1 cellular context compared by ENCODE assay signal in genomic region chr5:71586052-71586940, GRCh38.
TF ChIP-seq lines count a peak whose summit lies in the region.

No MANE protein-coding gene starts in this region.

TF ChIP-seq in K562, 482 proteins besides CTCF, POLR2A, EP300 and RAD21 (continued from another document and continues in another):
- TF ChIP-seq, protein P1, sequence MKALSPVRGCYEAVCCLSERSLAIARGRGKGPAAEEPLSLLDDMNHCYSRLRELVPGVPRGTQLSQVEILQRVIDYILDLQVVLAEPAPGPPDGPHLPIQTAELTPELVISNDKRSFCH (CRISPR knock-in tag; IDR thresholded peaks at IDR 0.05) = no peak
- TF ChIP-seq, protein P1 (tag; IDR thresholded peaks at IDR 0.05) = 0 out of 2 replicates have a peak, but pooled peaks have one; percentile 24
- no peak for TF ChIP-seq ILK (tag; IDR thresholded peaks at IDR 0.05; ENCODE audit: borderline replicate concordance, low read depth)
- no peak for TF ChIP-seq RFX7 (CRISPR knock-in tag; IDR thresholded peaks at IDR 0.05)
- no peak for TF ChIP-seq TCFL5 (CRISPR knock-in tag; conservative IDR thresholded peaks at IDR 0.05)
- TF ChIP-seq ZNF644 (tag; IDR thresholded peaks at IDR 0.05; ENCODE audit: low read depth) = no peak
- TF ChIP-seq ZNF124 (CRISPR knock-in tag; IDR thresholded peaks at IDR 0.05) = no peak
- peak; percentile 77 for TF ChIP-seq RBBP5 (IDR thresholded peaks at IDR 0.05; ENCODE audit: borderline replicate concordance, insufficient read depth, low read length, poor library complexity, severe bottlenecking)
- no peak for TF ChIP-seq KLF6 (CRISPR knock-in tag; IDR thresholded peaks at IDR 0.05; ENCODE audit: borderline replicate concordance)
- TF ChIP-seq SAFB (IDR thresholded peaks at IDR 0.05; ENCODE audit: borderline replicate concordance, low read depth, low read length) = no peak
- no peak for TF ChIP-seq ZBTB34 (CRISPR knock-in tag; IDR thresholded peaks at IDR 0.05)
- TF ChIP-seq CREB3 (tag; conservative IDR thresholded peaks at IDR 0.05; ENCODE audit: low read depth) = no peak
- TF ChIP-seq, protein P2, sequence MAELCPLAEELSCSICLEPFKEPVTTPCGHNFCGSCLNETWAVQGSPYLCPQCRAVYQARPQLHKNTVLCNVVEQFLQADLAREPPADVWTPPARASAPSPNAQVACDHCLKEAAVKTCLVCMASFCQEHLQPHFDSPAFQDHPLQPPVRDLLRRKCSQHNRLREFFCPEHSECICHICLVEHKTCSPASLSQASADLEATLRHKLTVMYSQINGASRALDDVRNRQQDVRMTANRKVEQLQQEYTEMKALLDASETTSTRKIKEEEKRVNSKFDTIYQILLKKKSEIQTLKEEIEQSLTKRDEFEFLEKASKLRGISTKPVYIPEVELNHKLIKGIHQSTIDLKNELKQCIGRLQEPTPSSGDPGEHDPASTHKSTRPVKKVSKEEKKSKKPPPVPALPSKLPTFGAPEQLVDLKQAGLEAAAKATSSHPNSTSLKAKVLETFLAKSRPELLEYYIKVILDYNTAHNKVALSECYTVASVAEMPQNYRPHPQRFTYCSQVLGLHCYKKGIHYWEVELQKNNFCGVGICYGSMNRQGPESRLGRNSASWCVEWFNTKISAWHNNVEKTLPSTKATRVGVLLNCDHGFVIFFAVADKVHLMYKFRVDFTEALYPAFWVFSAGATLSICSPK (IDR thresholded peaks at IDR 0.05; ENCODE audit: borderline replicate concordance) = no peak
- no peak for TF ChIP-seq ZNF311 (CRISPR knock-in tag; IDR thresholded peaks at IDR 0.05)
- no peak for TF ChIP-seq THAP12 (CRISPR knock-in tag; IDR thresholded peaks at IDR 0.05)
- no peak for TF ChIP-seq NBN (IDR thresholded peaks at IDR 0.05; ENCODE audit: low read depth)
- 0 out of 2 replicates have a peak, but pooled peaks have one; percentile 27 for TF ChIP-seq ZNF263 (CRISPR knock-in tag; IDR thresholded peaks at IDR 0.05; ENCODE audit: borderline replicate concordance)
- no peak for TF ChIP-seq SIRT6 (IDR thresholded peaks at IDR 0.05; ENCODE audit: low read depth, low read length)
- TF ChIP-seq AFF1 (IDR thresholded peaks at IDR 0.05; ENCODE audit: low read depth in 1 of 2, partially characterized antibody in 2 of 2) = no peak
- TF ChIP-seq ZNF77 (CRISPR knock-in tag; IDR thresholded peaks at IDR 0.05) = no peak
- TF ChIP-seq TCF3 (CRISPR knock-in tag; IDR thresholded peaks at IDR 0.05) = no peak
- TF ChIP-seq ZNF512 (tag; IDR thresholded peaks at IDR 0.05) = no peak
- no peak for TF ChIP-seq CAMTA2 (CRISPR knock-in tag; conservative IDR thresholded peaks at IDR 0.05)
- TF ChIP-seq ZFP36 (IDR thresholded peaks at IDR 0.05; ENCODE audit: low read depth, low read length, partially characterized antibody) = no peak
- no peak for TF ChIP-seq IFI16 (CRISPR knock-in tag; IDR thresholded peaks at IDR 0.05)
- TF ChIP-seq CC2D1A (IDR thresholded peaks at IDR 0.05) = peak; percentile 100
- TF ChIP-seq ZNF668 (CRISPR knock-in tag; IDR thresholded peaks at IDR 0.05) = 0 out of 2 replicates have a peak, but pooled peaks have one; percentile 9
- TF ChIP-seq YBX1 (IDR thresholded peaks at IDR 0.05) = no peak
- TF ChIP-seq SMAD3 (CRISPR knock-in tag; conservative IDR thresholded peaks at IDR 0.05) = no peak
- no peak for TF ChIP-seq DNMT1 (IDR thresholded peaks at IDR 0.05)
- TF ChIP-seq NFYB (IDR thresholded peaks at IDR 0.05; ENCODE audit: extremely low read depth, insufficient read length) = peak; percentile 89
- TF ChIP-seq, protein P3, sequence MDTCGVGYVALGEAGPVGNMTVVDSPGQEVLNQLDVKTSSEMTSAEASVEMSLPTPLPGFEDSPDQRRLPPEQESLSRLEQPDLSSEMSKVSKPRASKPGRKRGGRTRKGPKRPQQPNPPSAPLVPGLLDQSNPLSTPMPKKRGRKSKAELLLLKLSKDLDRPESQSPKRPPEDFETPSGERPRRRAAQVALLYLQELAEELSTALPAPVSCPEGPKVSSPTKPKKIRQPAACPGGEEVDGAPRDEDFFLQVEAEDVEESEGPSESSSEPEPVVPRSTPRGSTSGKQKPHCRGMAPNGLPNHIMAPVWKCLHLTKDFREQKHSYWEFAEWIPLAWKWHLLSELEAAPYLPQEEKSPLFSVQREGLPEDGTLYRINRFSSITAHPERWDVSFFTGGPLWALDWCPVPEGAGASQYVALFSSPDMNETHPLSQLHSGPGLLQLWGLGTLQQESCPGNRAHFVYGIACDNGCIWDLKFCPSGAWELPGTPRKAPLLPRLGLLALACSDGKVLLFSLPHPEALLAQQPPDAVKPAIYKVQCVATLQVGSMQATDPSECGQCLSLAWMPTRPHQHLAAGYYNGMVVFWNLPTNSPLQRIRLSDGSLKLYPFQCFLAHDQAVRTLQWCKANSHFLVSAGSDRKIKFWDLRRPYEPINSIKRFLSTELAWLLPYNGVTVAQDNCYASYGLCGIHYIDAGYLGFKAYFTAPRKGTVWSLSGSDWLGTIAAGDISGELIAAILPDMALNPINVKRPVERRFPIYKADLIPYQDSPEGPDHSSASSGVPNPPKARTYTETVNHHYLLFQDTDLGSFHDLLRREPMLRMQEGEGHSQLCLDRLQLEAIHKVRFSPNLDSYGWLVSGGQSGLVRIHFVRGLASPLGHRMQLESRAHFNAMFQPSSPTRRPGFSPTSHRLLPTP (IDR thresholded peaks at IDR 0.05; ENCODE audit: borderline replicate concordance, extremely low read depth, insufficient read length) = no peak
- TF ChIP-seq ZNF316 (IDR thresholded peaks at IDR 0.05) = 0 out of 2 replicates have a peak, but pooled peaks have one; percentile 11
- no peak for TF ChIP-seq U2AF1 (optimal IDR thresholded peaks at IDR 0.05; ENCODE audit: low read depth, low read length)
- TF ChIP-seq KLF10 (CRISPR knock-in tag; IDR thresholded peaks at IDR 0.05) = no peak
- TF ChIP-seq, protein P4, sequence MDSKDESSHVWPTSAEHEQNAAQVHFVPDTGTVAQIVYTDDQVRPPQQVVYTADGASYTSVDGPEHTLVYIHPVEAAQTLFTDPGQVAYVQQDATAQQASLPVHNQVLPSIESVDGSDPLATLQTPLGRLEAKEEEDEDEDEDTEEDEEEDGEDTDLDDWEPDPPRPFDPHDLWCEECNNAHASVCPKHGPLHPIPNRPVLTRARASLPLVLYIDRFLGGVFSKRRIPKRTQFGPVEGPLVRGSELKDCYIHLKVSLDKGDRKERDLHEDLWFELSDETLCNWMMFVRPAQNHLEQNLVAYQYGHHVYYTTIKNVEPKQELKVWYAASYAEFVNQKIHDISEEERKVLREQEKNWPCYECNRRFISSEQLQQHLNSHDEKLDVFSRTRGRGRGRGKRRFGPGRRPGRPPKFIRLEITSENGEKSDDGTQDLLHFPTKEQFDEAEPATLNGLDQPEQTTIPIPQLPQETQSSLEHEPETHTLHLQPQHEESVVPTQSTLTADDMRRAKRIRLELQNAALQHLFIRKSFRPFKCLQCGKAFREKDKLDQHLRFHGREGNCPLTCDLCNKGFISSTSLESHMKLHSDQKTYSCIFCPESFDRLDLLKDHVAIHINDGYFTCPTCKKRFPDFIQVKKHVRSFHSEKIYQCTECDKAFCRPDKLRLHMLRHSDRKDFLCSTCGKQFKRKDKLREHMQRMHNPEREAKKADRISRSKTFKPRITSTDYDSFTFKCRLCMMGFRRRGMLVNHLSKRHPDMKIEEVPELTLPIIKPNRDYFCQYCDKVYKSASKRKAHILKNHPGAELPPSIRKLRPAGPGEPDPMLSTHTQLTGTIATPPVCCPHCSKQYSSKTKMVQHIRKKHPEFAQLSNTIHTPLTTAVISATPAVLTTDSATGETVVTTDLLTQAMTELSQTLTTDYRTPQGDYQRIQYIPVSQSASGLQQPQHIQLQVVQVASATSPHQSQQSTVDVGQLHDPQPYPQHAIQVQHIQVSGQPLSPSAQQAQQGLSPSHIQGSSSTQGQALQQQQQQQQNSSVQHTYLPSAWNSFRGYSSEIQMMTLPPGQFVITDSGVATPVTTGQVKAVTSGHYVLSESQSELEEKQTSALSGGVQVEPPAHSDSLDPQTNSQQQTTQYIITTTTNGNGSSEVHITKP (IDR thresholded peaks at IDR 0.05; ENCODE audit: partially characterized antibody) = peak; percentile 15
- TF ChIP-seq THRA (IDR thresholded peaks at IDR 0.05) = no peak
- no peak for TF ChIP-seq ZNF143 (CRISPR knock-in tag; IDR thresholded peaks at IDR 0.05)
